Comparison of ENCODE assay signal across 12 cellular contexts in genomic region chr16:2775317-2775716, GRCh38. TPM values are rescaled to one million over a fixed set of nuclear protein-coding genes. Genes with fewer than 3 reads are reported as not detected.
DNase-seq lines count a peak whose midpoint lies in the region; ATAC-seq and TF ChIP-seq lines count a peak whose summit lies in the region.
"Had no signal": no experiment of that assay in that cellular context is flagged by ENCODE, and none has a peak within 500 bp of the region (broad histone marks: within the 10 kb centered on the region; RNA-seq: fewer than 3 reads in every experiment).

No MANE protein-coding gene starts in this region.

- peaks cover 23% of the 10 kb centered on the region for H3K4me1 Mint-ChIP-seq in Calu3 (ENCODE audit: low read depth, unreplicated experiment)
- peaks cover 14% of the 10 kb centered on the region for H3K4me1 Mint-ChIP-seq in activated T-helper 17 cell treated with anti-CD3 and anti-CD28 coated beads, Interleukin-2, amount 50 U/mL, for 72 hours

- no peaks in the 10 kb centered on the region for H3K9me3 ChIP-seq in lower lobe of right lung

- H3K4me3 ChIP-seq in lower lobe of right lung: no peak overlapping the region

- no peaks in the 10 kb centered on the region for H3K9me3 Mint-ChIP-seq in Calu3 (ENCODE audit: low read depth, unreplicated experiment)
- H3K9me3 Mint-ChIP-seq in activated T-helper 17 cell treated with anti-CD3 and anti-CD28 coated beads, Interleukin-2, amount 50 U/mL, for 72 hours: no peaks in the 10 kb centered on the region

- H3K27ac ChIP-seq in 22Rv1: 0 out of 2 replicates have a peak overlapping the region, but pooled peaks have one; percentile 93
- H3K27ac ChIP-seq in lower lobe of right lung: no peak overlapping the region

- CTCF ChIA-PET in Calu3 (lab: Charles Lee): interaction anchor here (0.8 to 1.2 kb wide), 3 partner anchors 9 to 22 kb away, joined by 3 read pairs; no protein-coding TSS in a partner anchor

- no peaks in the 10 kb centered on the region for H3K27me3 ChIP-seq in lower lobe of right lung (ENCODE audit: low read depth)

- intact Hi-C loops in Calu3 (cut with micrococcal nuclease; ENCODE audit: unreplicated experiment): loop anchor here (5.0 kb wide), 2 partner anchors 47 to 62 kb away; no protein-coding TSS in a partner anchor
- intact Hi-C loops in lower lobe of right lung (cut with DNase I): no loop called here

- no TSS peak for BruUV-seq in Calu3 (replicated peaks; lab: Mats Ljungman, UMichigan)

- no peaks in the 10 kb centered on the region for H3K27me3 Mint-ChIP-seq in Calu3 (ENCODE audit: unreplicated experiment)
- no peaks in the 10 kb centered on the region for H3K27me3 Mint-ChIP-seq in activated T-helper 17 cell treated with anti-CD3 and anti-CD28 coated beads, Interleukin-2, amount 50 U/mL, for 72 hours

- peaks cover 85% of the 10 kb centered on the region for H3K36me3 Mint-ChIP-seq in Calu3 (ENCODE audit: insufficient read depth, unreplicated experiment)
- H3K36me3 Mint-ChIP-seq in activated T-helper 17 cell treated with anti-CD3 and anti-CD28 coated beads, Interleukin-2, amount 50 U/mL, for 72 hours (ENCODE audit: low read depth): peaks cover 50% of the 10 kb centered on the region

- peaks cover 31% of the 10 kb centered on the region for H3K4me1 ChIP-seq in lower lobe of right lung

- ATAC-seq in activated T-helper 17 cell treated with anti-CD3 and anti-CD28 coated beads, Interleukin-2, amount 50 U/mL, for 72 hours (replicated peaks): no peak
- ATAC-seq in lower lobe of right lung: no peak

- DNase-seq in Calu3 (no peak), lower lobe of right lung (peak; percentile 29), foreskin melanocyte (no peak), NCI-H510A (lab: John Stamatoyannopoulos, UW) (no peak), globus pallidus (ENCODE audit: low spot score) (no peak)
- no peak for DNase-seq in stimulated activated CD4-positive, alpha-beta T cell treated with anti-CD3 and anti-CD28 coated beads, Interleukin-15, amount 100 ng/mL, for 24 hours
- DNase-seq: effector memory CD4-positive, alpha-beta T cell; kidney glomerular epithelial cell; NCI-H1930 had no signal

- H3K36me3 ChIP-seq in lower lobe of right lung: peaks cover 48% of the 10 kb centered on the region

- no peak overlapping the region for H3K27ac Mint-ChIP-seq in Calu3 (ENCODE audit: unreplicated experiment)
- H3K27ac Mint-ChIP-seq in activated T-helper 17 cell treated with anti-CD3 and anti-CD28 coated beads, Interleukin-2, amount 50 U/mL, for 72 hours: no peak overlapping the region

- peak overlapping the region; percentile 93 for H3K4me3 Mint-ChIP-seq in Calu3 (ENCODE audit: low read depth, unreplicated experiment)
- H3K4me3 Mint-ChIP-seq in activated T-helper 17 cell treated with anti-CD3 and anti-CD28 coated beads, Interleukin-2, amount 50 U/mL, for 72 hours: peak overlapping the region; percentile 95

- no peak for TF ChIP-seq CTCF in 22Rv1 (IDR thresholded peaks at IDR 0.05)
- no peak for TF ChIP-seq CTCF in Calu3 (IDR thresholded peaks at IDR 0.05; ENCODE audit: unreplicated experiment)
- TF ChIP-seq CTCF in lower lobe of right lung (IDR thresholded peaks at IDR 0.05): no peak

RNA-seq across cellular contexts. Expression of gene ELOB, which starts 1.8 kb away (rescaled TPM):
- total RNA-seq in Calu3 (2022) (269 TPM in 2 replicates), lower lobe of right lung (196 TPM)
- total RNA-seq in activated T-helper 17 cell treated with anti-CD3 and anti-CD28 coated beads, Interleukin-2, amount 50 U/mL, for 72 hours: 100 to 1,000 TPM; 160 to 280 TPM

RNA-seq across cellular contexts. Expression of gene PRSS33, which starts 12.0 kb away (rescaled TPM):
- total RNA-seq in Calu3 (2022): 7.9 and 13.2 TPM in 2 replicates
- total RNA-seq in activated T-helper 17 cell treated with anti-CD3 and anti-CD28 coated beads, Interleukin-2, amount 50 U/mL, for 72 hours: not detected
- not detected for total RNA-seq in lower lobe of right lung

RNA-seq across cellular contexts. Expression of gene SRRM2, which starts 22.9 kb away (rescaled TPM):
- total RNA-seq in Calu3 (2022) (870 and 905 TPM in 2 replicates), lower lobe of right lung (659 TPM)
- 100 to 1,000 TPM; 553 to 810 TPM for total RNA-seq in activated T-helper 17 cell treated with anti-CD3 and anti-CD28 coated beads, Interleukin-2, amount 50 U/mL, for 72 hours

RNA-seq across cellular contexts. Expression of gene PRSS41, which starts 23.0 kb away (rescaled TPM):
- total RNA-seq in Calu3 (2022): not detected in 2 replicates
- total RNA-seq in activated T-helper 17 cell treated with anti-CD3 and anti-CD28 coated beads, Interleukin-2, amount 50 U/mL, for 72 hours: not detected
- total RNA-seq in lower lobe of right lung: not detected
- total RNA-seq: H4 had no signal

RNA-seq across cellular contexts. Expression of gene PRSS21, which starts 41.7 kb away (rescaled TPM):
- not detected in 2 replicates for total RNA-seq in Calu3 (2022)
- 1 to 10 TPM; 1.2 to 4.8 TPM for total RNA-seq in activated T-helper 17 cell treated with anti-CD3 and anti-CD28 coated beads, Interleukin-2, amount 50 U/mL, for 72 hours
- 26.5 TPM for total RNA-seq in lower lobe of right lung
- total RNA-seq: H4 had no signal
